26 cellular contexts compared by ENCODE assay signal in the genomic region with DNA sequence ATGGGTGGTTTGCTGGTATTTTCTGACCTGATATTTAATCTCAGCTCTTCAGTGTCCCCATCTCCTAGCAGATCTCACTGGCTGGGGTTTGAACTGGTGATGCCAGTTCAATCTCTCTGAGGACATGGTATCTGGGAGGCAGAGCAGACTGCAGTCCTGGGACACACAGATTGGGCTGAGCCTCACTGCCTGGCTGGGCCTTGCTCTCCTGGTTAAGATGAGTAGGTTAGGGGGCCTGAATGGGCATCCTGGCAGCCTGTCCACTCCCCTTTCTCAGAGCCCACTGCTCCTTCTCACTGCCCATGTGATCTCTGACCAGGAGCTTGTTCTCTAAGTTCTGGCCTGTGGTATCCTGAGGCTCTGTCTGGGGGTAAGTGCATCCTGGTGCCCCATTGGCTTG.
"Had no signal": no experiment of that assay in that cellular context is flagged by ENCODE, and none has a peak within 500 bp of the region (broad histone marks: within the 10 kb centered on the region; RNA-seq: fewer than 3 reads in every experiment).

No MANE protein-coding gene starts in this region.

- H3K27ac Mint-ChIP-seq: mesothelial cell of epicardium; naive B cell; natural killer cell; nephron progenitor cell; neural progenitor cell; stimulated activated effector memory CD8-positive, alpha-beta T cell treated with anti-CD3 and anti-CD28 coated beads, Interleukin-12 subunit alpha, Interleukin-12 subunit beta, amount 100 ng/mL, for 72 hours; stimulated activated naive CD8-positive, alpha-beta T cell treated with anti-CD3 and anti-CD28 coated beads, Interleukin-15, Interleukin-2, amounts not matched to agents 100 ng/mL and 50 ng/mL, for 24 hours had no signal

- H3K4me3 Mint-ChIP-seq: mesothelial cell of epicardium; natural killer cell; nephron progenitor cell; neural progenitor cell; stimulated activated effector memory CD8-positive, alpha-beta T cell treated with anti-CD3 and anti-CD28 coated beads, Interleukin-12 subunit alpha, Interleukin-12 subunit beta, amount 100 ng/mL, for 72 hours; stimulated activated naive CD8-positive, alpha-beta T cell treated with anti-CD3 and anti-CD28 coated beads, Interleukin-15, Interleukin-2, amounts not matched to agents 100 ng/mL and 50 ng/mL, for 24 hours had no signal

- H3K9me3 ChIP-seq: pancreas, prostate gland, suprapubic skin, thoracic aorta, tibial artery, upper lobe of right lung had no signal

- H3K9me3 Mint-ChIP-seq: stimulated activated effector memory CD8-positive, alpha-beta T cell treated with anti-CD3 and anti-CD28 coated beads, Interleukin-12 subunit alpha, Interleukin-12 subunit beta, amount 100 ng/mL, for 72 hours; stimulated activated naive CD8-positive, alpha-beta T cell treated with anti-CD3 and anti-CD28 coated beads, Interleukin-15, Interleukin-2, amounts not matched to agents 100 ng/mL and 50 ng/mL, for 24 hours had no signal

- H3K36me3 ChIP-seq: neural progenitor cell, pancreas, prostate gland, sigmoid colon, spleen, suprapubic skin, thoracic aorta, tibial artery, upper lobe of right lung had no signal

- DNase-seq: hippocampal formation; kidney; left colon; mesendoderm; naive B cell; natural killer cell; nephron progenitor cell; retina; right cardiac atrium; sigmoid colon; small intestine; stimulated activated CD4-positive, alpha-beta T cell treated with anti-CD3 and anti-CD28 coated beads, Interleukin-4, amount 100 ng/mL, for 24 hours; stimulated activated naive CD4-positive, alpha-beta T cell; tibial artery; trophoblast cell; upper lobe of right lung had no signal

- H3K9ac ChIP-seq: neural progenitor cell had no signal

- ATAC-seq: left colon; natural killer cell; pancreas; stimulated activated effector memory CD8-positive, alpha-beta T cell treated with anti-CD3 and anti-CD28 coated beads, Interleukin-12 subunit alpha, Interleukin-12 subunit beta, amount 100 ng/mL, for 72 hours; upper lobe of right lung had no signal

- H3K27ac ChIP-seq: neural progenitor cell, pancreas, prostate gland, sigmoid colon, spleen, suprapubic skin, thoracic aorta, tibial artery, upper lobe of right lung had no signal

- H3K4me1 Mint-ChIP-seq: mesothelial cell of epicardium; naive B cell; natural killer cell; nephron progenitor cell; neural progenitor cell; stimulated activated effector memory CD8-positive, alpha-beta T cell treated with anti-CD3 and anti-CD28 coated beads, Interleukin-12 subunit alpha, Interleukin-12 subunit beta, amount 100 ng/mL, for 72 hours had no signal

- H3K36me3 Mint-ChIP-seq: mesothelial cell of epicardium; naive B cell; natural killer cell; neural progenitor cell; stimulated activated effector memory CD8-positive, alpha-beta T cell treated with anti-CD3 and anti-CD28 coated beads, Interleukin-12 subunit alpha, Interleukin-12 subunit beta, amount 100 ng/mL, for 72 hours had no signal

- H3K27me3 ChIP-seq: neural progenitor cell, pancreas, sigmoid colon, spleen, suprapubic skin, tibial artery, upper lobe of right lung had no signal

- H3K4me1 ChIP-seq: neural progenitor cell, pancreas, prostate gland, sigmoid colon, spleen, suprapubic skin, tibial artery, upper lobe of right lung had no signal

- H3K27me3 Mint-ChIP-seq: stimulated activated naive CD8-positive, alpha-beta T cell treated with anti-CD3 and anti-CD28 coated beads, Interleukin-15, Interleukin-2, amounts not matched to agents 100 ng/mL and 50 ng/mL, for 24 hours had no signal

- H2AFZ ChIP-seq: neural progenitor cell had no signal

- H3K4me2 ChIP-seq: neural progenitor cell had no signal

- H3K4me3 ChIP-seq: lung, neural progenitor cell, pancreas, prostate gland, sigmoid colon, spleen, suprapubic skin, thoracic aorta, tibial artery, upper lobe of right lung had no signal
